In the genomic region with DNA sequence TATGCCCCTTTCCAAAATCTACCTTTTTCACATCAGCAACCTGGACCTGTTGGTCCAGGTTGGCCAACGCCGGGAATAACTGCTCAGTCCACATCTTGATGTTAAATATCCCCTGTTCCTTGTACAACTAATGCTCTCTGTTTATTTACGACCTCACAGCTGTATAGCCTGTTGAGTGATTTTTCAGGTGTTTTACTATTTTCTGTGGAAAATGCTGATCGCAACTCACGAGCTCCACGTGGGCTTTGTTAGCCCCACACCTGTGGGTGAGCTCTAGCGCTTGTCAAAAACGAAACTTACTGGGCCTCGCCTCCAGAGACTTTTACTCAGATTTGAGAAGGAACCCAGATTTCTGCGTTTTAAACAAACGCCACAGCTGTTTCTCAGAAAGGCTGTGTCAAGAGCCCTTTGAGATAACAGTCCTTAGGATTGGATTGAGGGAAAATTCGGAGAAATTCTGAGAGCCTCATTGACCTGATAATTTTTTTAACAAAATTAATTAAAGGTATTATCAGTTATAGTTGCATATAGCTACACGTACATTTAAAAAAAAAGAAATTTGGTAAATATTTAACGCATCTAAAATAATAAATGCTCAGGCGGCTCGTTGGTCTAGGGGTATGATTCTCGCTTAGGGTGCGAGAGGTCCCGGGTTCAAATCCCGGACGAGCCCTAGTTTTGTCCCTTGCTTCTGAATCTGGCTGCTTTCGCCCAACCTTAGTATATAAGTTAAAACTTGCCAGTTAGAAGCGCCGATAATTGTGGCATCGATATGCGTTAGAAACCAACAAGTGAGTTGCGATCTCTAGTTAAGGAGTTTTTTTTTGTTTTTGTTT, we compare ENCODE assay signal across 1 cellular context.
A peak's percentile ranks its signal among the peaks of the same experiment; 100 is the strongest.
TF ChIP-seq lines count a peak whose summit lies in the region.

No MANE protein-coding gene starts in this region.

TF ChIP-seq in HepG2, 621 proteins besides CTCF, POLR2A, EP300 and RAD21 (continued from another document and continues in another):
- TF ChIP-seq, protein P1, sequence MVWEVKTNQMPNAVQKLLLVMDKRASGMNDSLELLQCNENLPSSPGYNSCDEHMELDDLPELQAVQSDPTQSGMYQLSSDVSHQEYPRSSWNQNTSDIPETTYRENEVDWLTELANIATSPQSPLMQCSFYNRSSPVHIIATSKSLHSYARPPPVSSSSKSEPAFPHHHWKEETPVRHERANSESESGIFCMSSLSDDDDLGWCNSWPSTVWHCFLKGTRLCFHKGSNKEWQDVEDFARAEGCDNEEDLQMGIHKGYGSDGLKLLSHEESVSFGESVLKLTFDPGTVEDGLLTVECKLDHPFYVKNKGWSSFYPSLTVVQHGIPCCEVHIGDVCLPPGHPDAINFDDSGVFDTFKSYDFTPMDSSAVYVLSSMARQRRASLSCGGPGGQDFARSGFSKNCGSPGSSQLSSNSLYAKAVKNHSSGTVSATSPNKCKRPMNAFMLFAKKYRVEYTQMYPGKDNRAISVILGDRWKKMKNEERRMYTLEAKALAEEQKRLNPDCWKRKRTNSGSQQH (CRISPR knock-in tag; IDR thresholded peaks at IDR 0.05; ENCODE audit: low read depth), result no peak
- TF ChIP-seq MED1 (CRISPR knock-in tag; IDR thresholded peaks at IDR 0.05) (no peak), NCOA5 (CRISPR knock-in tag; IDR thresholded peaks at IDR 0.05) (no peak), ZMYM2 (CRISPR knock-in tag; IDR thresholded peaks at IDR 0.05) (peak; percentile 76; the same call in 1 of the 2 replicates), MYC (CRISPR knock-in tag; IDR thresholded peaks at IDR 0.05; ENCODE audit: borderline replicate concordance) (0 out of 2 replicates have a peak, but pooled peaks have one; percentile 30), HDAC1 (CRISPR knock-in tag; IDR thresholded peaks at IDR 0.05) (no peak), ZKSCAN8 (CRISPR knock-in tag; IDR thresholded peaks at IDR 0.05; ENCODE audit: borderline replicate concordance) (peak; percentile 54; the same call in 1 of the 2 replicates), CBFB (CRISPR knock-in tag; IDR thresholded peaks at IDR 0.05) (no peak), ZNF781 (CRISPR knock-in tag; IDR thresholded peaks at IDR 0.05; ENCODE audit: borderline replicate concordance, not compliant biosample characterization) (peak; percentile 38), NCOA1 (CRISPR knock-in tag; IDR thresholded peaks at IDR 0.05) (no peak), BCL6 (CRISPR knock-in tag; IDR thresholded peaks at IDR 0.05) (no peak), TEAD3 (CRISPR knock-in tag; optimal IDR thresholded peaks at IDR 0.05; ENCODE audit: borderline replicate concordance) (no peak), SKI (IDR thresholded peaks at IDR 0.05; ENCODE audit: partially characterized antibody) (no peak), SOX5 (CRISPR knock-in tag; IDR thresholded peaks at IDR 0.05; ENCODE audit: borderline replicate concordance) (no peak), MIXL1 (CRISPR knock-in tag; IDR thresholded peaks at IDR 0.05) (peak; percentile 51; the same call in 1 of the 2 replicates), EZH2 (conservative IDR thresholded peaks at IDR 0.05; ENCODE audit: low read depth, low read length) (no peak), ZNF296 (CRISPR knock-in tag; conservative IDR thresholded peaks at IDR 0.05) (no peak), HDAC6 (IDR thresholded peaks at IDR 0.05; ENCODE audit: low read depth, low read length) (no peak), NFATC3 (CRISPR knock-in tag; IDR thresholded peaks at IDR 0.05) (no peak), PAF1 (CRISPR knock-in tag; IDR thresholded peaks at IDR 0.05) (no peak), ZBTB3 (CRISPR knock-in tag; IDR thresholded peaks at IDR 0.05; ENCODE audit: borderline replicate concordance, low read depth) (no peak), ZNF816 (CRISPR knock-in tag; IDR thresholded peaks at IDR 0.05; ENCODE audit: borderline replicate concordance) (0 out of 2 replicates have a peak, but pooled peaks have one; percentile 44), THYN1 (CRISPR knock-in tag; IDR thresholded peaks at IDR 0.05; ENCODE audit: borderline replicate concordance, low read depth) (no peak), NKX3-1 (CRISPR knock-in tag; IDR thresholded peaks at IDR 0.05) (no peak), SMARCC2 (IDR thresholded peaks at IDR 0.05) (no peak), ZNF749 (CRISPR knock-in tag; IDR thresholded peaks at IDR 0.05; ENCODE audit: borderline replicate concordance) (no peak), SMAD9 (CRISPR knock-in tag; IDR thresholded peaks at IDR 0.05) (no peak), RFXANK (CRISPR knock-in tag; IDR thresholded peaks at IDR 0.05) (no peak; the same call in 1 of the 2 replicates)
- TF ChIP-seq, protein P2, sequence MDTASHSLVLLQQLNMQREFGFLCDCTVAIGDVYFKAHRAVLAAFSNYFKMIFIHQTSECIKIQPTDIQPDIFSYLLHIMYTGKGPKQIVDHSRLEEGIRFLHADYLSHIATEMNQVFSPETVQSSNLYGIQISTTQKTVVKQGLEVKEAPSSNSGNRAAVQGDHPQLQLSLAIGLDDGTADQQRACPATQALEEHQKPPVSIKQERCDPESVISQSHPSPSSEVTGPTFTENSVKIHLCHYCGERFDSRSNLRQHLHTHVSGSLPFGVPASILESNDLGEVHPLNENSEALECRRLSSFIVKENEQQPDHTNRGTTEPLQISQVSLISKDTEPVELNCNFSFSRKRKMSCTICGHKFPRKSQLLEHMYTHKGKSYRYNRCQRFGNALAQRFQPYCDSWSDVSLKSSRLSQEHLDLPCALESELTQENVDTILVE (CRISPR knock-in tag; IDR thresholded peaks at IDR 0.05), result 0 out of 2 replicates have a peak, but pooled peaks have one; percentile 11
- TF ChIP-seq, protein P3, sequence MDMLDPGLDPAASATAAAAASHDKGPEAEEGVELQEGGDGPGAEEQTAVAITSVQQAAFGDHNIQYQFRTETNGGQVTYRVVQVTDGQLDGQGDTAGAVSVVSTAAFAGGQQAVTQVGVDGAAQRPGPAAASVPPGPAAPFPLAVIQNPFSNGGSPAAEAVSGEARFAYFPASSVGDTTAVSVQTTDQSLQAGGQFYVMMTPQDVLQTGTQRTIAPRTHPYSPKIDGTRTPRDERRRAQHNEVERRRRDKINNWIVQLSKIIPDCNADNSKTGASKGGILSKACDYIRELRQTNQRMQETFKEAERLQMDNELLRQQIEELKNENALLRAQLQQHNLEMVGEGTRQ (IDR thresholded peaks at IDR 0.05; ENCODE audit: low read depth, low read length), result no peak
- TF ChIP-seq, protein P3 (CRISPR knock-in tag; IDR thresholded peaks at IDR 0.05; ENCODE audit: borderline replicate concordance), result no peak
- TF ChIP-seq, protein P4, sequence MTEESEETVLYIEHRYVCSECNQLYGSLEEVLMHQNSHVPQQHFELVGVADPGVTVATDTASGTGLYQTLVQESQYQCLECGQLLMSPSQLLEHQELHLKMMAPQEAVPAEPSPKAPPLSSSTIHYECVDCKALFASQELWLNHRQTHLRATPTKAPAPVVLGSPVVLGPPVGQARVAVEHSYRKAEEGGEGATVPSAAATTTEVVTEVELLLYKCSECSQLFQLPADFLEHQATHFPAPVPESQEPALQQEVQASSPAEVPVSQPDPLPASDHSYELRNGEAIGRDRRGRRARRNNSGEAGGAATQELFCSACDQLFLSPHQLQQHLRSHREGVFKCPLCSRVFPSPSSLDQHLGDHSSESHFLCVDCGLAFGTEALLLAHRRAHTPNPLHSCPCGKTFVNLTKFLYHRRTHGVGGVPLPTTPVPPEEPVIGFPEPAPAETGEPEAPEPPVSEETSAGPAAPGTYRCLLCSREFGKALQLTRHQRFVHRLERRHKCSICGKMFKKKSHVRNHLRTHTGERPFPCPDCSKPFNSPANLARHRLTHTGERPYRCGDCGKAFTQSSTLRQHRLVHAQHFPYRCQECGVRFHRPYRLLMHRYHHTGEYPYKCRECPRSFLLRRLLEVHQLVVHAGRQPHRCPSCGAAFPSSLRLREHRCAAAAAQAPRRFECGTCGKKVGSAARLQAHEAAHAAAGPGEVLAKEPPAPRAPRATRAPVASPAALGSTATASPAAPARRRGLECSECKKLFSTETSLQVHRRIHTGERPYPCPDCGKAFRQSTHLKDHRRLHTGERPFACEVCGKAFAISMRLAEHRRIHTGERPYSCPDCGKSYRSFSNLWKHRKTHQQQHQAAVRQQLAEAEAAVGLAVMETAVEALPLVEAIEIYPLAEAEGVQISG (CRISPR knock-in tag; IDR thresholded peaks at IDR 0.05), result peak; percentile 16; the same call in 1 of the 2 replicates
- TF ChIP-seq, protein P5, sequence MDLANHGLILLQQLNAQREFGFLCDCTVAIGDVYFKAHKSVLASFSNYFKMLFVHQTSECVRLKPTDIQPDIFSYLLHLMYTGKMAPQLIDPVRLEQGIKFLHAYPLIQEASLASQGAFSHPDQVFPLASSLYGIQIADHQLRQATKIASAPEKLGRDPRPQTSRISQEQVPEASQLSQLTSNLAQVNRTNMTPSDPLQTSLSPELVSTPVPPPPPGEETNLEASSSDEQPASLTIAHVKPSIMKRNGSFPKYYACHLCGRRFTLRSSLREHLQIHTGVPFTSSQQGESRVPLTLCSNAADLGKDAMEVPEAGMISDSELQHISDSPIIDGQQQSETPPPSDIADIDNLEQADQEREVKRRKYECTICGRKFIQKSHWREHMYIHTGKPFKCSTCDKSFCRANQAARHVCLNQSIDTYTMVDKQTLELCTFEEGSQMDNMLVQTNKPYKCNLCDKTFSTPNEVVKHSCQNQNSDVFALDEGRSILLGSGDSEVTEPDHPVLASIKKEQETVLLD (CRISPR knock-in tag; IDR thresholded peaks at IDR 0.05; ENCODE audit: low read depth), result no peak
- TF ChIP-seq, protein P6, sequence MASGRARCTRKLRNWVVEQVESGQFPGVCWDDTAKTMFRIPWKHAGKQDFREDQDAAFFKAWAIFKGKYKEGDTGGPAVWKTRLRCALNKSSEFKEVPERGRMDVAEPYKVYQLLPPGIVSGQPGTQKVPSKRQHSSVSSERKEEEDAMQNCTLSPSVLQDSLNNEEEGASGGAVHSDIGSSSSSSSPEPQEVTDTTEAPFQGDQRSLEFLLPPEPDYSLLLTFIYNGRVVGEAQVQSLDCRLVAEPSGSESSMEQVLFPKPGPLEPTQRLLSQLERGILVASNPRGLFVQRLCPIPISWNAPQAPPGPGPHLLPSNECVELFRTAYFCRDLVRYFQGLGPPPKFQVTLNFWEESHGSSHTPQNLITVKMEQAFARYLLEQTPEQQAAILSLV (CRISPR knock-in tag; IDR thresholded peaks at IDR 0.05; ENCODE audit: borderline replicate concordance), result no peak
- TF ChIP-seq, protein P7, sequence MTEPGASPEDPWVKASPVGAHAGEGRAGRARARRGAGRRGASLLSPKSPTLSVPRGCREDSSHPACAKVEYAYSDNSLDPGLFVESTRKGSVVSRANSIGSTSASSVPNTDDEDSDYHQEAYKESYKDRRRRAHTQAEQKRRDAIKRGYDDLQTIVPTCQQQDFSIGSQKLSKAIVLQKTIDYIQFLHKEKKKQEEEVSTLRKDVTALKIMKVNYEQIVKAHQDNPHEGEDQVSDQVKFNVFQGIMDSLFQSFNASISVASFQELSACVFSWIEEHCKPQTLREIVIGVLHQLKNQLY (CRISPR knock-in tag; IDR thresholded peaks at IDR 0.05), result no peak
- TF ChIP-seq, protein P8, sequence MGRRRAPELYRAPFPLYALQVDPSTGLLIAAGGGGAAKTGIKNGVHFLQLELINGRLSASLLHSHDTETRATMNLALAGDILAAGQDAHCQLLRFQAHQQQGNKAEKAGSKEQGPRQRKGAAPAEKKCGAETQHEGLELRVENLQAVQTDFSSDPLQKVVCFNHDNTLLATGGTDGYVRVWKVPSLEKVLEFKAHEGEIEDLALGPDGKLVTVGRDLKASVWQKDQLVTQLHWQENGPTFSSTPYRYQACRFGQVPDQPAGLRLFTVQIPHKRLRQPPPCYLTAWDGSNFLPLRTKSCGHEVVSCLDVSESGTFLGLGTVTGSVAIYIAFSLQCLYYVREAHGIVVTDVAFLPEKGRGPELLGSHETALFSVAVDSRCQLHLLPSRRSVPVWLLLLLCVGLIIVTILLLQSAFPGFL (CRISPR knock-in tag; IDR thresholded peaks at IDR 0.05), result no peak
- TF ChIP-seq, protein P9, sequence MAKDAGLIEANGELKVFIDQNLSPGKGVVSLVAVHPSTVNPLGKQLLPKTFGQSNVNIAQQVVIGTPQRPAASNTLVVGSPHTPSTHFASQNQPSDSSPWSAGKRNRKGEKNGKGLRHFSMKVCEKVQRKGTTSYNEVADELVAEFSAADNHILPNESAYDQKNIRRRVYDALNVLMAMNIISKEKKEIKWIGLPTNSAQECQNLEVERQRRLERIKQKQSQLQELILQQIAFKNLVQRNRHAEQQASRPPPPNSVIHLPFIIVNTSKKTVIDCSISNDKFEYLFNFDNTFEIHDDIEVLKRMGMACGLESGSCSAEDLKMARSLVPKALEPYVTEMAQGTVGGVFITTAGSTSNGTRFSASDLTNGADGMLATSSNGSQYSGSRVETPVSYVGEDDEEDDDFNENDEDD (CRISPR knock-in tag; IDR thresholded peaks at IDR 0.05; ENCODE audit: borderline replicate concordance), result no peak
- TF ChIP-seq, protein P10, sequence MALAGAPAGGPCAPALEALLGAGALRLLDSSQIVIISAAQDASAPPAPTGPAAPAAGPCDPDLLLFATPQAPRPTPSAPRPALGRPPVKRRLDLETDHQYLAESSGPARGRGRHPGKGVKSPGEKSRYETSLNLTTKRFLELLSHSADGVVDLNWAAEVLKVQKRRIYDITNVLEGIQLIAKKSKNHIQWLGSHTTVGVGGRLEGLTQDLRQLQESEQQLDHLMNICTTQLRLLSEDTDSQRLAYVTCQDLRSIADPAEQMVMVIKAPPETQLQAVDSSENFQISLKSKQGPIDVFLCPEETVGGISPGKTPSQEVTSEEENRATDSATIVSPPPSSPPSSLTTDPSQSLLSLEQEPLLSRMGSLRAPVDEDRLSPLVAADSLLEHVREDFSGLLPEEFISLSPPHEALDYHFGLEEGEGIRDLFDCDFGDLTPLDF (CRISPR knock-in tag; IDR thresholded peaks at IDR 0.05), result no peak
